ENCODE assay signal across 12 cellular contexts in genomic region chr11:133894956-133895549, GRCh38. TPM values are rescaled to one million over a fixed set of nuclear protein-coding genes. Genes with fewer than 3 reads are reported as not detected.
DNase-seq lines count a peak whose midpoint lies in the region; ATAC-seq, FAIRE-seq and TF ChIP-seq lines count a peak whose summit lies in the region.
"Had no signal": no experiment of that assay in that cellular context is flagged by ENCODE, and none has a peak within 500 bp of the region (broad histone marks: within the 10 kb centered on the region; RNA-seq: fewer than 3 reads in every experiment).

No MANE protein-coding gene starts in this region.

- no peaks in the 10 kb centered on the region for H3K4me1 ChIP-seq in thyroid gland
- H3K4me1 ChIP-seq: SJSA1 had no signal

- no peaks in the 10 kb centered on the region for H3K36me3 ChIP-seq in thyroid gland
- H3K36me3 ChIP-seq: SJSA1 had no signal

- no peak overlapping the region for H3K4me3 Mint-ChIP-seq in activated T-cell treated with anti-CD3 and anti-CD28 coated beads, Interleukin-2, amount 50 U/mL, for 4 hours

- 38 to 47% methylated on average over 13 of the region's 13 CpGs for WGBS in thyroid gland, 2 donors

- TF ChIP-seq POLR2A in thyroid gland (IDR thresholded peaks at IDR 0.05): no peak

- no peak overlapping the region for H3K27ac ChIP-seq in thyroid gland
- H3K27ac ChIP-seq: SJSA1 had no signal

- intact Hi-C loops in thyroid gland (cut with DNase I): no loop called here

- peak; percentile 67 for FAIRE-seq in GM19239 (lab: Jason Lieb, UNC)

- no peaks in the 10 kb centered on the region for H3K27me3 ChIP-seq in thyroid gland
- H3K27me3 ChIP-seq: SJSA1 had no signal

- H3K27me3 Mint-ChIP-seq in activated T-cell treated with anti-CD3 and anti-CD28 coated beads, Interleukin-2, amount 50 U/mL, for 4 hours (ENCODE audit: low read depth): peaks cover 6% of the 10 kb centered on the region

- H3K4me3 ChIP-seq in thyroid gland (replicated peaks in 1 of 3): no peak overlapping the region
- H3K4me3 ChIP-seq: SJSA1 had no signal

- TF ChIP-seq CTCF in thyroid gland (IDR thresholded peaks at IDR 0.05): no peak

- peaks cover 8% of the 10 kb centered on the region for H3K36me3 Mint-ChIP-seq in activated T-cell treated with anti-CD3 and anti-CD28 coated beads, Interleukin-2, amount 50 U/mL, for 4 hours (ENCODE audit: insufficient read depth)

- H3K9me3 ChIP-seq in thyroid gland: no peaks in the 10 kb centered on the region
- H3K9me3 ChIP-seq: SJSA1 had no signal

- no peaks in the 10 kb centered on the region for H3K4me1 Mint-ChIP-seq in activated T-cell treated with anti-CD3 and anti-CD28 coated beads, Interleukin-2, amount 50 U/mL, for 4 hours (ENCODE audit: low read depth)

- peak; percentile 5 for DNase-seq in A172 (ENCODE audit: low spot score)
- no peak for DNase-seq in GM19239 (ENCODE audit: insufficient read length, low spot score)
- DNase-seq in germinal center (ENCODE audit: low spot score): peak; percentile 70
- DNase-seq in stimulated activated CD4-positive, alpha-beta T cell treated with anti-CD3 and anti-CD28 coated beads, Interleukin-4, amount 100 ng/mL, for 4 hours: no peak
- no peak for DNase-seq in activated T-cell treated with anti-CD3 and anti-CD28 coated beads, Interleukin-2, amount 50 U/mL, for 4 hours
- DNase-seq in thyroid gland: no peak
- no peak for DNase-seq in HT-29 (ENCODE audit: low spot score)
- DNase-seq: effector CD4-positive, alpha-beta T cell; stimulated activated CD4-positive, alpha-beta T cell treated with anti-CD3 and anti-CD28 coated beads, Interleukin-12 subunit alpha, Interleukin-12 subunit beta, amount 100 ng/mL, for 4 hours had no signal

- no peaks in the 10 kb centered on the region for H3K9me3 Mint-ChIP-seq in activated T-cell treated with anti-CD3 and anti-CD28 coated beads, Interleukin-2, amount 50 U/mL, for 4 hours

- ATAC-seq in HG03103 (IDR thresholded peaks at IDR 0.05; ENCODE audit: low read depth, unreplicated experiment): peak; percentile 47
- no peak for ATAC-seq in activated T-cell treated with anti-CD3 and anti-CD28 coated beads, Interleukin-2, amount 50 U/mL, for 4 hours

RNA-seq across cellular contexts. Expression of gene SPATA19, which starts 49.7 kb away (rescaled TPM):
- not detected in 2 replicates for total RNA-seq in A172 (2014; rRNA removed; shearing (Covaris generic))
- total RNA-seq in activated T-cell treated with anti-CD3 and anti-CD28 coated beads, Interleukin-2, amount 50 U/mL, for 4 hours: not detected
- total RNA-seq in thyroid gland: under 1 TPM in 1 of 4 donors, not detected in 3; 0.94 TPM
- total RNA-seq in HT-29 (2014; rRNA removed; shearing (Covaris generic)): not detected in 2 replicates
- total RNA-seq: kidney epithelial cell, SJSA1 had no signal

Comparison
In these comparisons a context has a peak if more than half of its experiments do, and no peak if none do; other contexts are left out.
1. DNase-seq: peak in A172 (single experiment) and germinal center (single experiment); none in GM19239 (single experiment), stimulated activated CD4-positive, alpha-beta T cell treated with anti-CD3 and anti-CD28 coated beads, Interleukin-4, amount 100 ng/mL, for 4 hours (0 of 2), activated T-cell treated with anti-CD3 and anti-CD28 coated beads, Interleukin-2, amount 50 U/mL, for 4 hours (single experiment), thyroid gland (0 of 2) and HT-29 (single experiment).